ENCODE assay signal across 14 cellular contexts in the genomic region with DNA sequence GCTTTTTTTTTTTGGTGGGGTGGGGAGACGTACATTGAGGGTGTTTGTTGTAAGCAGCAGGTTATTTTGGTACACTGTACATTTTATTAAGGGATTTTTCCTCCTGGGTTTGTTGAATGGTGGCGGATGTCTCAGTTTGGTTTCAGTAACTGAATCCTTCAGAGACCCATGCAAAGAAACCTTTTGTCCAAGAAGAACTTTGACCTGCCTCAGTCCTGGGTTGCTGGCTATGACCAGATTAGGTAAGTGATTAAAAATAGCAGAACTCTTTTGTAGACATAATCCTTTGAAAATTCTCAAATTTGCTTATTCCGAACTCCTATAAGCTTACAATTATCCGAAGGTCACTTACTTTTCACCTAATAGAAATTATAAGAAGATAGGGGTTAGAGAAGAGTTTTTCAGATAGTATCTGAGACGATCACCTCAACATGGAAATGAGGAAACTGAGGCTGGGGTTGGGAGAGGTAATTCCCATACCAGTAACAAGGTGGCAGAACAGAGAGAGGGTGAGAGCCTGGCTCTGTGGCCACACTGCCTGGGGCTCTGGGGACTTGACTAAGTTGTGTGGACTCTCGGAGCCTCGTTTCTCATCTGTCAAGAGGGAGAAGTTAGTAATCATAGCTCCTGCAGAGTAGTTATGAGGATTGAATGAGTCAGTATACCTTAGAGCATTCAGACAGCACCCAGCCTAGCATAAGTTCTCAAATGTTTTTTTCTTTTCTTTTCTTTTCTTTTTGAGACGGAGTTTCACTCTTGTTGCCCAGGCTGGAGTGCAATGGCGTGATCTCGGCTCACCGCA.
DNase-seq lines count a peak whose midpoint lies in the region; TF ChIP-seq lines count a peak whose summit lies in the region.
"Had no signal": no experiment of that assay in that cellular context is flagged by ENCODE, and none has a peak within 500 bp of the region (broad histone marks: within the 10 kb centered on the region; RNA-seq: fewer than 3 reads in every experiment).

No MANE protein-coding gene starts in this region.

- peak; percentile 9 for TF ChIP-seq CTCF in smooth muscle cell (IDR thresholded peaks at IDR 0.05; ENCODE audit: borderline replicate concordance, insufficient read depth, poor library complexity, severe bottlenecking)
- TF ChIP-seq CTCF in spleen (IDR thresholded peaks at IDR 0.05 in 8 of 11, conservative IDR thresholded peaks at IDR 0.05 in 3 of 11): no peak

- no peak overlapping the region for H3K9ac ChIP-seq in smooth muscle cell (ENCODE audit: low read depth)

- POLR2A ChIA-PET in CD4-positive, alpha-beta memory T cell (lab: Charles Lee; ENCODE audit: partially characterized antibody): no interaction called here

- peaks cover 83% of the 10 kb centered on the region for H3K79me2 ChIP-seq in smooth muscle cell (ENCODE audit: low read depth)

- H3K36me3 Mint-ChIP-seq in CD4-positive, alpha-beta memory T cell: peaks cover 0 to 3% of the 10 kb centered on the region in 2 donors

- H3K4me3 Mint-ChIP-seq in CD4-positive, alpha-beta memory T cell: no peak overlapping the region

- H3K9me3 ChIP-seq in smooth muscle cell (replicated peaks; ENCODE audit: low read depth) (no peaks in the 10 kb centered on the region), spleen (no peaks in the 10 kb centered on the region)
- no peaks in the 10 kb centered on the region for H3K9me3 ChIP-seq in CD4-positive, alpha-beta memory T cell (ENCODE audit: control insufficient read depth in 1 of 2, low read length in 2 of 2)

- H3K9me3 Mint-ChIP-seq in CD4-positive, alpha-beta memory T cell: no peaks in the 10 kb centered on the region

- H3K4me1 ChIP-seq in smooth muscle cell (ENCODE audit: low read depth) (peaks cover 33% of the 10 kb centered on the region), spleen (peaks cover 4 to 85% (median 54%) of the 10 kb centered on the region in 6 donors)
- peaks cover 19% of the 10 kb centered on the region for H3K4me1 ChIP-seq in CD4-positive, alpha-beta memory T cell (ENCODE audit: insufficient read depth, low read length)

- CTCF ChIA-PET in CD4-positive, alpha-beta memory T cell (lab: Charles Lee; ENCODE audit: partially characterized antibody): no interaction called here

- intact Hi-C loops in CD4-positive, alpha-beta memory T cell (cut with micrococcal nuclease): no loop called here
- intact Hi-C loops in spleen (cut with DNase I; ENCODE audit: low total_unique reads): no loop called here

- H3K27ac Mint-ChIP-seq in CD4-positive, alpha-beta memory T cell: peak overlapping the region in 1 of 7 donors; percentile 5

- DNase-seq in HCEC 1CT (peak; percentile 63), amniotic epithelial cell (ENCODE audit: low read depth) (peak; percentile 74), fibroblast of peridontal ligament (ENCODE audit: extremely low read depth) (peak; percentile 51), smooth muscle cell (lab: John Stamatoyannopoulos, UW; ENCODE audit: unreplicated experiment) (no peak), spleen (no peak)
- no peak for DNase-seq in stimulated activated naive CD4-positive, alpha-beta T cell (lab: John Stamatoyannopoulos, UW)
- no peak for DNase-seq in CD4-positive, alpha-beta memory T cell
- DNase-seq in stimulated activated CD4-positive, alpha-beta T cell treated with anti-CD3 and anti-CD28 coated beads, Interleukin-12 subunit alpha, Interleukin-12 subunit beta, amount 100 ng/mL, for 4 hours: no peak
- DNase-seq: activated CD4-positive, alpha-beta T cell treated with anti-CD3 and anti-CD28 coated beads for 4 hours; activated T-cell treated with anti-CD3 and anti-CD28 coated beads, Interleukin-2, amount 50 U/mL, for 48 hours; anterior cingulate cortex; COR-L47; hippocampal formation had no signal

- peaks cover 64% of the 10 kb centered on the region for H4K20me1 ChIP-seq in smooth muscle cell (ENCODE audit: low read depth)

- no peak overlapping the region for H3K4me2 ChIP-seq in smooth muscle cell

- H3K4me3 ChIP-seq in smooth muscle cell: no peak overlapping the region
- no peak overlapping the region for H3K4me3 ChIP-seq in CD4-positive, alpha-beta memory T cell (ENCODE audit: low read length in 2 of 2)
- no peak overlapping the region for H3K4me3 ChIP-seq in spleen
- H3K4me3 ChIP-seq: skin epidermis had no signal

- H3K4me1 Mint-ChIP-seq in CD4-positive, alpha-beta memory T cell: peaks cover 44 to 72% (median 62%) of the 10 kb centered on the region in 4 donors

- no peak for TF ChIP-seq POLR2A in spleen (IDR thresholded peaks at IDR 0.05)

- H3K27me3 ChIP-seq in smooth muscle cell (ENCODE audit: low read depth) (no peaks in the 10 kb centered on the region), spleen (replicated peaks in 1 of 7) (no peaks in the 10 kb centered on the region)
- H3K27me3 ChIP-seq in CD4-positive, alpha-beta memory T cell (ENCODE audit: insufficient read depth, low read length): no peaks in the 10 kb centered on the region

- peak overlapping the region; percentile 20 for H3K27ac ChIP-seq in smooth muscle cell (ENCODE audit: low read depth)
- H3K27ac ChIP-seq in CD4-positive, alpha-beta memory T cell (ENCODE audit: low read depth, low read length): no peak overlapping the region
- H3K27ac ChIP-seq in spleen: no peak overlapping the region
- H3K27ac ChIP-seq: skin epidermis had no signal

- peaks cover 8% of the 10 kb centered on the region for H3F3A ChIP-seq in smooth muscle cell (ENCODE audit: low read depth)

- no peak overlapping the region for H2AFZ ChIP-seq in smooth muscle cell (ENCODE audit: low read depth)

- WGBS in smooth muscle cell (ENCODE audit: low lambda C conversion rate): 86% methylated on average over 11 of the region's 11 CpGs
- WGBS in spleen, 5 donors: 93 to 96% (median 95%) methylated on average over 11 of the region's 11 CpGs

- H3K36me3 ChIP-seq in smooth muscle cell (ENCODE audit: low read depth) (no peaks in the 10 kb centered on the region), spleen (peaks cover 0 to 6% (median 0%) of the 10 kb centered on the region in 6 donors)
- H3K36me3 ChIP-seq in CD4-positive, alpha-beta memory T cell (ENCODE audit: insufficient read depth, low read length): no peaks in the 10 kb centered on the region

- no peaks in the 10 kb centered on the region for H3K27me3 Mint-ChIP-seq in CD4-positive, alpha-beta memory T cell

Comparison
In these comparisons a context has a peak if more than half of its experiments do, and no peak if none do; other contexts are left out.
1. DNase-seq: peak in HCEC 1CT (single experiment), amniotic epithelial cell (single experiment) and fibroblast of peridontal ligament (single experiment); none in smooth muscle cell (single experiment), stimulated activated naive CD4-positive, alpha-beta T cell (0 of 6), CD4-positive, alpha-beta memory T cell (0 of 5), spleen (single experiment) and stimulated activated CD4-positive, alpha-beta T cell treated with anti-CD3 and anti-CD28 coated beads, Interleukin-12 subunit alpha, Interleukin-12 subunit beta, amount 100 ng/mL, for 4 hours (single experiment).